In genomic region chr12:6775185-6775770, GRCh38 we compare ENCODE assay signal across 18 cellular contexts. TPM values are rescaled to one million over a fixed set of nuclear protein-coding genes. Genes with fewer than 3 reads are reported as not detected.
A peak's percentile ranks its signal among the peaks of the same experiment; 100 is the strongest.
DNase-seq lines count a peak whose midpoint lies in the region; ATAC-seq and TF ChIP-seq lines count a peak whose summit lies in the region.
"Had no signal": no experiment of that assay in that cellular context is flagged by ENCODE, and none has a peak within 500 bp of the region (broad histone marks: within the 10 kb centered on the region; RNA-seq: fewer than 3 reads in every experiment).

No MANE protein-coding gene starts in this region.

- H3K27ac ChIP-seq in Peyer's patch, result peak overlapping the region; percentile 25 to 79 (median 62)

- TF ChIP-seq CTCF in Peyer's patch (IDR thresholded peaks at IDR 0.05) (no peak), glutamatergic neuron (IDR thresholded peaks at IDR 0.05; ENCODE audit: partially characterized antibody, unreplicated experiment) (no peak), GM13977 (IDR thresholded peaks at IDR 0.05; ENCODE audit: extremely low read depth, insufficient read depth, missing control alignments) (no peak)

- H3K36me3 ChIP-seq in Peyer's patch, result peaks cover 0 to 6% (median 0%) of the 10 kb centered on the region in 3 donors

- H3K4me3 Mint-ChIP-seq in activated naive CD4-positive, alpha-beta T cell treated with anti-CD3 and anti-CD28 coated beads, Interleukin-2, amount 10 ng/mL, durations not matched to agents 7 days and 5 days, result peak overlapping the region; percentile 31
- peak overlapping the region; percentile 57 for H3K4me3 Mint-ChIP-seq in glutamatergic neuron (ENCODE audit: unreplicated experiment)
- H3K4me3 Mint-ChIP-seq in stimulated activated effector memory CD8-positive, alpha-beta T cell treated with anti-CD3 and anti-CD28 coated beads, Interleukin-12 subunit alpha, Interleukin-12 subunit beta, amount 100 ng/mL, for 72 hours, result peak overlapping the region; percentile 88

- TF ChIP-seq POLR2A in Peyer's patch (IDR thresholded peaks at IDR 0.05), result no peak

- H3K27me3 Mint-ChIP-seq in activated naive CD4-positive, alpha-beta T cell treated with anti-CD3 and anti-CD28 coated beads, Interleukin-2, amount 10 ng/mL, durations not matched to agents 7 days and 5 days, result peaks cover 86% of the 10 kb centered on the region
- peaks cover 29% of the 10 kb centered on the region for H3K27me3 Mint-ChIP-seq in glutamatergic neuron (ENCODE audit: unreplicated experiment)

- H3K4me3 ChIP-seq in Peyer's patch, result no peak overlapping the region
- H3K4me3 ChIP-seq: esophagus muscularis mucosa had no signal

- no peak for ATAC-seq in stimulated activated effector memory CD8-positive, alpha-beta T cell treated with anti-CD3 and anti-CD28 coated beads, Interleukin-12 subunit alpha, Interleukin-12 subunit beta, amount 100 ng/mL, for 72 hours
- no peak for ATAC-seq in HG02884 (IDR thresholded peaks at IDR 0.05; ENCODE audit: unreplicated experiment)
- ATAC-seq: heart left ventricle had no signal

- CTCF ChIA-PET in activated naive CD4-positive, alpha-beta T cell treated with anti-CD3 and anti-CD28 coated beads, Interleukin-2, amount 10 ng/mL, durations not matched to agents 7 days and 5 days (lab: Charles Lee), result interaction anchor here (1.4 to 9.6 kb wide), 5 partner anchors 8 to 162 kb away, joined by 3 to 63 read pairs (median 7); partner anchors contain the start of genes MLF2, PTMS and USP5

- no peaks in the 10 kb centered on the region for H3K27me3 ChIP-seq in Peyer's patch
- H3K27me3 ChIP-seq: esophagus muscularis mucosa had no signal

- H3K4me1 Mint-ChIP-seq in activated naive CD4-positive, alpha-beta T cell treated with anti-CD3 and anti-CD28 coated beads, Interleukin-2, amount 10 ng/mL, durations not matched to agents 7 days and 5 days, result peaks cover 72% of the 10 kb centered on the region
- peaks cover 30% of the 10 kb centered on the region for H3K4me1 Mint-ChIP-seq in glutamatergic neuron (ENCODE audit: low read depth, unreplicated experiment)
- H3K4me1 Mint-ChIP-seq in stimulated activated effector memory CD8-positive, alpha-beta T cell treated with anti-CD3 and anti-CD28 coated beads, Interleukin-12 subunit alpha, Interleukin-12 subunit beta, amount 100 ng/mL, for 72 hours, result peaks cover 84% of the 10 kb centered on the region

- peaks cover 0 to 57% (median 9%) of the 10 kb centered on the region in 4 donors for H3K4me1 ChIP-seq in Peyer's patch

- DNase-seq in activated naive CD4-positive, alpha-beta T cell treated with anti-CD3 and anti-CD28 coated beads, Interleukin-2, amount 10 ng/mL, durations not matched to agents 7 days and 5 days, result no peak
- no peak for DNase-seq in activated naive CD4-positive, alpha-beta T cell (lab: John Stamatoyannopoulos, UW)
- DNase-seq in Peyer's patch (no peak), glutamatergic neuron (no peak), SIG-M5 (lab: John Stamatoyannopoulos, UW) (no peak), GM13977 (ENCODE audit: low spot score) (no peak)
- DNase-seq in stimulated activated effector memory CD8-positive, alpha-beta T cell treated with anti-CD3 and anti-CD28 coated beads, Interleukin-12 subunit alpha, Interleukin-12 subunit beta, amount 100 ng/mL, for 72 hours (ENCODE audit: low spot score in 2 of 2), result peak in 1 of 2 donors; percentile 72
- DNase-seq: AML-193, aorta, cortex of kidney, DMS79 treated with DMSO at 0.1 percent for 48 hours, heart left ventricle, kidney, NCI-H748 treated with DMSO at 0.1 percent for 48 hours, T1000 had no signal

- in situ Hi-C loops in GM13977 (cut with MboI; ENCODE audit: low pct_unique_long_range_greater_than_20kb, low sequenced_read_pairs, unreplicated experiment), result no loop called here

- no peaks in the 10 kb centered on the region for H3K36me3 Mint-ChIP-seq in activated naive CD4-positive, alpha-beta T cell treated with anti-CD3 and anti-CD28 coated beads, Interleukin-2, amount 10 ng/mL, durations not matched to agents 7 days and 5 days
- peaks cover 11% of the 10 kb centered on the region for H3K36me3 Mint-ChIP-seq in glutamatergic neuron (ENCODE audit: unreplicated experiment)
- peaks cover 95% of the 10 kb centered on the region for H3K36me3 Mint-ChIP-seq in stimulated activated effector memory CD8-positive, alpha-beta T cell treated with anti-CD3 and anti-CD28 coated beads, Interleukin-12 subunit alpha, Interleukin-12 subunit beta, amount 100 ng/mL, for 72 hours

- no peaks in the 10 kb centered on the region for H3K9me3 ChIP-seq in Peyer's patch
- H3K9me3 ChIP-seq: esophagus muscularis mucosa, heart left ventricle had no signal

- H3K9me3 Mint-ChIP-seq in activated naive CD4-positive, alpha-beta T cell treated with anti-CD3 and anti-CD28 coated beads, Interleukin-2, amount 10 ng/mL, durations not matched to agents 7 days and 5 days, result no peaks in the 10 kb centered on the region
- H3K9me3 Mint-ChIP-seq in glutamatergic neuron (ENCODE audit: unreplicated experiment), result peaks cover 20% of the 10 kb centered on the region
- H3K9me3 Mint-ChIP-seq in stimulated activated effector memory CD8-positive, alpha-beta T cell treated with anti-CD3 and anti-CD28 coated beads, Interleukin-12 subunit alpha, Interleukin-12 subunit beta, amount 100 ng/mL, for 72 hours, result no peaks in the 10 kb centered on the region

- no peak overlapping the region for H3K27ac Mint-ChIP-seq in activated naive CD4-positive, alpha-beta T cell treated with anti-CD3 and anti-CD28 coated beads, Interleukin-2, amount 10 ng/mL, durations not matched to agents 7 days and 5 days
- no peak overlapping the region for H3K27ac Mint-ChIP-seq in glutamatergic neuron (ENCODE audit: unreplicated experiment)
- H3K27ac Mint-ChIP-seq in stimulated activated effector memory CD8-positive, alpha-beta T cell treated with anti-CD3 and anti-CD28 coated beads, Interleukin-12 subunit alpha, Interleukin-12 subunit beta, amount 100 ng/mL, for 72 hours, result peak overlapping the region; percentile 94

RNA-seq across cellular contexts. Expression of gene LAG3, which starts 3.0 kb away (rescaled TPM):
- total RNA-seq in Peyer's patch (1 to 10 TPM in 3 of 4 donors, not detected in 1; 1.3 to 3.0 (median 1.6) TPM), glutamatergic neuron (ENCODE audit: unreplicated experiment) (7.3 TPM)

RNA-seq across cellular contexts. Expression of gene PTMS, which starts 9.1 kb away (rescaled TPM):
- 10 to 100 TPM; 44.2 to 87.5 (median 53.0) TPM for total RNA-seq in Peyer's patch
- total RNA-seq in glutamatergic neuron (ENCODE audit: unreplicated experiment), result 966 TPM

RNA-seq across cellular contexts. Expression of gene CD4, which starts 14.1 kb away (rescaled TPM):
- total RNA-seq in Peyer's patch (1 to 10 TPM; 2.1 to 9.1 (median 4.0) TPM), glutamatergic neuron (ENCODE audit: unreplicated experiment) (0.17 TPM)
- total RNA-seq: pulmonary artery endothelial cell had no signal

RNA-seq across cellular contexts. Expression of gene MLF2, which starts 22.3 kb away (rescaled TPM):
- total RNA-seq in Peyer's patch, result 100 to 1,000 TPM in 3 of 4 donors, 10 to 100 TPM in 1; 94.9 to 212 (median 182) TPM
- total RNA-seq in glutamatergic neuron (ENCODE audit: unreplicated experiment), result 228 TPM

RNA-seq across cellular contexts. Expression of gene GPR162, which starts 46.3 kb away (rescaled TPM):
- total RNA-seq in Peyer's patch (10 to 100 TPM in 1 of 4 donors, 1 to 10 TPM in 2, not detected in 1; 2.5 to 11.6 (median 4.1) TPM), glutamatergic neuron (ENCODE audit: unreplicated experiment) (145 TPM)

Comparison
In these comparisons a context has a peak if more than half of its experiments do, and no peak if none do; other contexts are left out.
1. H3K4me3 Mint-ChIP-seq: peak in every context shown above with its lines; median percentile 88 in stimulated activated effector memory CD8-positive, alpha-beta T cell treated with anti-CD3 and anti-CD28 coated beads, Interleukin-12 subunit alpha, Interleukin-12 subunit beta, amount 100 ng/mL, for 72 hours; 57 in glutamatergic neuron; 31 in activated naive CD4-positive, alpha-beta T cell treated with anti-CD3 and anti-CD28 coated beads, Interleukin-2, amount 10 ng/mL, durations not matched to agents 7 days and 5 days.
2. RNA of gene PTMS, which starts 9.1 kb away (total RNA-seq): 966 TPM in glutamatergic neuron (single experiment); 44.2 to 87.5 TPM in Peyer's patch; every median in the first group is over 10 times any median in the second.